Comparison of ENCODE assay signal across 8 cellular contexts in genomic region chr1:20785907-20786309, GRCh38. TPM values are rescaled to one million over a fixed set of nuclear protein-coding genes. Genes with fewer than 3 reads are reported as not detected.
DNase-seq lines count a peak whose midpoint lies in the region; ATAC-seq, FAIRE-seq and TF ChIP-seq lines count a peak whose summit lies in the region.

No MANE protein-coding gene starts in this region.

- peak overlapping the region; percentile 99 for H3K4me3 Mint-ChIP-seq in natural killer cell

- no peaks in the 10 kb centered on the region for H3F3A ChIP-seq in OCI-LY1 (ENCODE audit: insufficient read depth, low read length)

- no peaks in the 10 kb centered on the region for H3K27me3 ChIP-seq in A673 (replicated peaks; ENCODE audit: insufficient read depth, low read depth, low read length, poor library complexity)
- no peaks in the 10 kb centered on the region for H3K27me3 ChIP-seq in OCI-LY1 (ENCODE audit: insufficient read depth, low read length)
- no peaks in the 10 kb centered on the region for H3K27me3 ChIP-seq in ectodermal cell (ENCODE audit: control insufficient read depth, insufficient read depth, low read length, poor library complexity, severe bottlenecking)

- intact Hi-C loops in A673 (cut with micrococcal nuclease; ENCODE audit: unreplicated experiment) (no loop called here), natural killer cell (cut with micrococcal nuclease) (loop anchor here (2.0 to 5.0 kb wide), 2 partner anchors 89 to 391 kb away; partner anchors contain the start of gene EIF4G3)

- no peaks in the 10 kb centered on the region for H3K9me3 ChIP-seq in A673 (ENCODE audit: low read depth, low read length, poor library complexity, severe bottlenecking)
- no peaks in the 10 kb centered on the region for H3K9me3 ChIP-seq in OCI-LY1 (ENCODE audit: low read length)
- no peaks in the 10 kb centered on the region for H3K9me3 ChIP-seq in ectodermal cell (ENCODE audit: control insufficient read depth, low read length)

- H3K36me3 ChIP-seq in A673 (ENCODE audit: insufficient read depth, low read length, poor library complexity, severe bottlenecking) (peaks cover 5% of the 10 kb centered on the region), OCI-LY1 (ENCODE audit: insufficient read depth, low read length) (peaks cover 15% of the 10 kb centered on the region), ectodermal cell (ENCODE audit: control insufficient read depth, insufficient read depth, low read length) (no peaks in the 10 kb centered on the region)

- no peaks in the 10 kb centered on the region for H3K9me3 Mint-ChIP-seq in natural killer cell

- TF ChIP-seq CTCF in A673 (conservative IDR thresholded peaks at IDR 0.05; ENCODE audit: low read depth, low read length) (no peak), OCI-LY1 (IDR thresholded peaks at IDR 0.05; ENCODE audit: low read length) (no peak), natural killer cell (IDR thresholded peaks at IDR 0.05) (no peak)

- POLR2A ChIA-PET in A673 (lab: Charles Lee; ENCODE audit: low non-redundant PET) = interaction anchor here (0.5 to 0.6 kb wide), 2 partner anchors 41 to 360 kb away, joined by 3 to 4 read pairs; no protein-coding TSS in a partner anchor

- H3K27ac Mint-ChIP-seq in natural killer cell = peak overlapping the region; percentile 97 to 98

- no peaks in the 10 kb centered on the region for H3K9me2 ChIP-seq in OCI-LY1 (ENCODE audit: low read depth, low read length)

- no peaks in the 10 kb centered on the region for H4K20me1 ChIP-seq in OCI-LY1 (ENCODE audit: insufficient read depth, low read length)

- peak; percentile 1 for ATAC-seq in GM18867 (IDR thresholded peaks at IDR 0.05; ENCODE audit: unreplicated experiment)
- peak in 2 of 3 donors; percentile 2 to 7 for ATAC-seq in natural killer cell
- ATAC-seq in HG02885 (IDR thresholded peaks at IDR 0.05; ENCODE audit: poor library complexity, unreplicated experiment) = no peak

- peak overlapping the region; percentile 98 for H3K9ac ChIP-seq in OCI-LY1 (ENCODE audit: low read length)

- DNase-seq in A673 (ENCODE audit: low spot score) (no peak), natural killer cell (no peak), EL (no peak), urothelium cell line (ENCODE audit: low spot score) (no peak)

- H3K4me3 ChIP-seq in A673 (ENCODE audit: low read depth, low read length, poor library complexity, severe bottlenecking) = peak overlapping the region; percentile 99
- H3K4me3 ChIP-seq in OCI-LY1 (ENCODE audit: low read depth, low read length, poor library complexity, severe bottlenecking) = peak overlapping the region; percentile 91
- H3K4me3 ChIP-seq in ectodermal cell (ENCODE audit: insufficient read depth, low read depth, low read length) = peak overlapping the region; percentile 97

- 0% methylated on average over 20 of the region's 20 CpGs for WGBS in ectodermal cell, 2 experiments

- H3K27me3 Mint-ChIP-seq in natural killer cell (ENCODE audit: low read depth in 2 of 2) = no peaks in the 10 kb centered on the region

- CTCF ChIA-PET in A673 (lab: Charles Lee) = interaction anchor here (2.0 kb wide), 1 partner anchor 89 kb away, joined by 6 read pairs; no protein-coding TSS in a partner anchor

- H3K4me1 Mint-ChIP-seq in natural killer cell = peaks cover 39 to 41% of the 10 kb centered on the region in 2 donors

- no TSS peak for BruUV-seq in A673 (replicated peaks; lab: Mats Ljungman, UMichigan)

- H3K4me2 ChIP-seq in OCI-LY1 (ENCODE audit: low read length) = peak overlapping the region; percentile 76

- no peak overlapping the region for H2AFZ ChIP-seq in OCI-LY1 (ENCODE audit: low read length)

- H3K4me1 ChIP-seq in A673 (ENCODE audit: insufficient read depth, low read length, poor library complexity, severe bottlenecking) = peaks cover 17% of the 10 kb centered on the region
- H3K4me1 ChIP-seq in OCI-LY1 (ENCODE audit: insufficient read depth, low read length, severe bottlenecking) = peaks cover 30% of the 10 kb centered on the region
- H3K4me1 ChIP-seq in ectodermal cell (ENCODE audit: control insufficient read depth, insufficient read depth, low read length) = peaks cover 4% of the 10 kb centered on the region

- H3K27ac ChIP-seq in A673 (ENCODE audit: low read depth, low read length, poor library complexity, severe bottlenecking) (peak overlapping the region; percentile 98), OCI-LY1 (ENCODE audit: low read depth, low read length, poor library complexity, severe bottlenecking) (peak overlapping the region; percentile 87), ectodermal cell (ENCODE audit: insufficient read depth, low read depth, low read length, poor library complexity, severe bottlenecking) (peak overlapping the region; percentile 98)

- H3K36me3 Mint-ChIP-seq in natural killer cell = no peaks in the 10 kb centered on the region

- no peak for FAIRE-seq in urothelium cell line (lab: Jason Lieb, UNC)

- peaks cover 53% of the 10 kb centered on the region for H3K79me2 ChIP-seq in OCI-LY1 (ENCODE audit: insufficient read depth, low read length)

RNA-seq across cellular contexts. Expression of gene HP1BP3, which starts 1.2 kb away (rescaled TPM):
- total RNA-seq in A673 (2021) = 334 and 337 TPM in 2 replicates
- polyA plus RNA-seq in ectodermal cell (2013, experiment 1 of 4) = 275 TPM
- 217 TPM for polyA plus RNA-seq in ectodermal cell (2013, experiment 2 of 4)
- 249 TPM for polyA plus RNA-seq in ectodermal cell (2013, experiment 3 of 4)
- 256 TPM for polyA plus RNA-seq in ectodermal cell (2013, experiment 4 of 4)
- total RNA-seq in natural killer cell = 100 to 1,000 TPM; 243 to 296 (median 274) TPM

RNA-seq across cellular contexts. Expression of gene SH2D5, which starts 53.4 kb away (rescaled TPM):
- total RNA-seq in A673 (2021) = 1.1 and 1.9 TPM in 2 replicates
- polyA plus RNA-seq in ectodermal cell (2013, experiment 1 of 4) = 8.3 TPM
- 6.1 TPM for polyA plus RNA-seq in ectodermal cell (2013, experiment 2 of 4)
- polyA plus RNA-seq in ectodermal cell (2013, experiment 3 of 4) = 5.3 TPM
- polyA plus RNA-seq in ectodermal cell (2013, experiment 4 of 4) = 5.7 TPM
- not detected for total RNA-seq in natural killer cell
